Comparison of ENCODE assay signal across 2 cellular contexts in genomic region chr22:41237707-41238569, GRCh38.
TF ChIP-seq lines count a peak whose summit lies in the region.

No MANE protein-coding gene starts in this region.

TF ChIP-seq in liver, 16 proteins besides CTCF, POLR2A, EP300 and RAD21:
- TF ChIP-seq EGR1 (IDR thresholded peaks at IDR 0.05; ENCODE audit: low read depth in 2 of 2), result no peak
- TF ChIP-seq FOXA2 (IDR thresholded peaks at IDR 0.05), result no peak
- no peak for TF ChIP-seq MAX (IDR thresholded peaks at IDR 0.05)
- no peak for TF ChIP-seq ZBTB33 (IDR thresholded peaks at IDR 0.05)
- no peak for TF ChIP-seq GABPA (IDR thresholded peaks at IDR 0.05 in 1 of 2, conservative IDR thresholded peaks at IDR 0.05 in 1 of 2)
- TF ChIP-seq, protein P1, sequence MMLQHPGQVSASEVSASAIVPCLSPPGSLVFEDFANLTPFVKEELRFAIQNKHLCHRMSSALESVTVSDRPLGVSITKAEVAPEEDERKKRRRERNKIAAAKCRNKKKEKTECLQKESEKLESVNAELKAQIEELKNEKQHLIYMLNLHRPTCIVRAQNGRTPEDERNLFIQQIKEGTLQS (IDR thresholded peaks at IDR 0.05), result no peak
- no peak for TF ChIP-seq FOXA1 (IDR thresholded peaks at IDR 0.05)
- TF ChIP-seq HNF4G (IDR thresholded peaks at IDR 0.05), result no peak
- no peak for TF ChIP-seq NR2F2 (IDR thresholded peaks at IDR 0.05)
- no peak for TF ChIP-seq REST (IDR thresholded peaks at IDR 0.05)
- TF ChIP-seq YY1 (IDR thresholded peaks at IDR 0.05), result no peak
- TF ChIP-seq JUND (IDR thresholded peaks at IDR 0.05), result no peak

TF ChIP-seq in HepG2, 621 proteins besides CTCF, POLR2A, EP300 and RAD21:
- TF ChIP-seq, protein P2, sequence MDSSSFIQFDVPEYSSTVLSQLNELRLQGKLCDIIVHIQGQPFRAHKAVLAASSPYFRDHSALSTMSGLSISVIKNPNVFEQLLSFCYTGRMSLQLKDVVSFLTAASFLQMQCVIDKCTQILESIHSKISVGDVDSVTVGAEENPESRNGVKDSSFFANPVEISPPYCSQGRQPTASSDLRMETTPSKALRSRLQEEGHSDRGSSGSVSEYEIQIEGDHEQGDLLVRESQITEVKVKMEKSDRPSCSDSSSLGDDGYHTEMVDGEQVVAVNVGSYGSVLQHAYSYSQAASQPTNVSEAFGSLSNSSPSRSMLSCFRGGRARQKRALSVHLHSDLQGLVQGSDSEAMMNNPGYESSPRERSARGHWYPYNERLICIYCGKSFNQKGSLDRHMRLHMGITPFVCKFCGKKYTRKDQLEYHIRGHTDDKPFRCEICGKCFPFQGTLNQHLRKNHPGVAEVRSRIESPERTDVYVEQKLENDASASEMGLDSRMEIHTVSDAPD (CRISPR knock-in tag; IDR thresholded peaks at IDR 0.05), result no peak
- TF ChIP-seq MLX (CRISPR knock-in tag; IDR thresholded peaks at IDR 0.05) (no peak), ZNF792 (CRISPR knock-in tag; IDR thresholded peaks at IDR 0.05) (no peak), TCF7L2 (IDR thresholded peaks at IDR 0.05; ENCODE audit: low read depth, low read length) (no peak), ZNF660 (CRISPR knock-in tag; IDR thresholded peaks at IDR 0.05; ENCODE audit: borderline replicate concordance, low read depth) (no peak), GMEB1 (CRISPR knock-in tag; IDR thresholded peaks at IDR 0.05; ENCODE audit: borderline replicate concordance) (no peak), MXD4 (CRISPR knock-in tag; IDR thresholded peaks at IDR 0.05) (no peak), ZNF670 (CRISPR knock-in tag; IDR thresholded peaks at IDR 0.05; ENCODE audit: borderline replicate concordance) (no peak), ZNF468 (CRISPR knock-in tag; IDR thresholded peaks at IDR 0.05) (no peak), SALL2 (CRISPR knock-in tag; IDR thresholded peaks at IDR 0.05) (no peak), MAF1 (CRISPR knock-in tag; IDR thresholded peaks at IDR 0.05; ENCODE audit: borderline replicate concordance) (no peak), MEIS1 (CRISPR knock-in tag; IDR thresholded peaks at IDR 0.05; ENCODE audit: borderline replicate concordance) (no peak), NRL (CRISPR knock-in tag; IDR thresholded peaks at IDR 0.05; ENCODE audit: borderline replicate concordance) (no peak), ZEB1 (IDR thresholded peaks at IDR 0.05; ENCODE audit: insufficient replicate concordance, low read depth) (no peak), NR1H2 (CRISPR knock-in tag; IDR thresholded peaks at IDR 0.05; ENCODE audit: borderline replicate concordance, low read depth) (no peak), ZFY (CRISPR knock-in tag; IDR thresholded peaks at IDR 0.05) (no peak), ZNF615 (CRISPR knock-in tag; IDR thresholded peaks at IDR 0.05; ENCODE audit: borderline replicate concordance) (no peak)
